In the genomic region with DNA sequence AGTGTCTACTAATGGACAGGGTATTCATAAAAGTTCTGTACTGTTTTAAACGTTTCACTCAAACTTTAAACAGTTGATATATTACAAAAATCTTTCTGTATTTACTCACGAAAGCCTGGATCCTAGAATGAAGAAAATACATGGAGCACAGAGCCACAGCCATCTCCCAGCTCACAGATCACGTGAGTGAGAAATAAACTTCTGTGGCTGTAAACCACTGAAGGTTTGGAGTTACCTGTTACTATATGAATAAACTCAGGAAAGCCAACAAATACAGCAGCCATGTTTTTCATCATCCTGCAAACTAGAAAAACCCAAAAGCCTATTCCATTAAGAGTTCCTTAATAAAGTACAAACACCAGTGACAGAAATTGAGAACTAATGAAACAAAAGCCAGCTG, we compare ENCODE assay signal across 8 cellular contexts. TPM values are rescaled to one million over a fixed set of nuclear protein-coding genes. Genes with fewer than 3 reads are reported as not detected.
DNase-seq lines count a peak whose midpoint lies in the region; ATAC-seq and TF ChIP-seq lines count a peak whose summit lies in the region.

No MANE protein-coding gene starts in this region.

- peak overlapping the region; percentile 92 for H3K9ac ChIP-seq in OCI-LY1 (ENCODE audit: low read length)
- peak overlapping the region; percentile 90 for H3K9ac ChIP-seq in endodermal cell (ENCODE audit: extremely low read depth, low read length, poor library complexity, severe bottlenecking)
- H3K9ac ChIP-seq in neural progenitor cell, result peak overlapping the region; percentile 76

- H3K4me1 Mint-ChIP-seq in CD14-positive monocyte, result peaks cover 31% of the 10 kb centered on the region
- H3K4me1 Mint-ChIP-seq in endodermal cell, result peaks cover 22% of the 10 kb centered on the region
- H3K4me1 Mint-ChIP-seq in neural progenitor cell, result peaks cover 29% of the 10 kb centered on the region

- no peak for DNase-seq in CD14-positive monocyte (ENCODE audit: low spot score)
- DNase-seq in endodermal cell, result no peak
- DNase-seq in neural progenitor cell (ENCODE audit: low spot score), result no peak
- DNase-seq in DMS153 treated with DMSO at 0.1 percent for 48 hours (lab: John Stamatoyannopoulos, UW; ENCODE audit: unreplicated experiment), result no peak
- DNase-seq in NCI-H345 (lab: John Stamatoyannopoulos, UW), result no peak
- DNase-seq in posterior vena cava (ENCODE audit: low spot score), result no peak

- H2AFZ ChIP-seq in OCI-LY1 (ENCODE audit: low read length) (no peak overlapping the region), neural progenitor cell (replicated peaks) (no peak overlapping the region)

- H3K27me3 ChIP-seq in OCI-LY1 (ENCODE audit: insufficient read depth, low read length) (no peaks in the 10 kb centered on the region), endodermal cell (ENCODE audit: control insufficient read depth, insufficient read depth, low read length, poor library complexity, severe bottlenecking) (no peaks in the 10 kb centered on the region), neural progenitor cell (no peaks in the 10 kb centered on the region)

- H3K9me2 ChIP-seq in OCI-LY1 (ENCODE audit: low read depth, low read length), result no peaks in the 10 kb centered on the region

- H3K79me2 ChIP-seq in OCI-LY1 (ENCODE audit: insufficient read depth, low read length) (peaks cover 42% of the 10 kb centered on the region), neural progenitor cell (ENCODE audit: low read depth) (peaks cover 77% of the 10 kb centered on the region)

- H3K36me3 ChIP-seq in OCI-LY1 (ENCODE audit: insufficient read depth, low read length) (no peaks in the 10 kb centered on the region; the same call in 1 of the 2 replicates), endodermal cell (ENCODE audit: control insufficient read depth, insufficient read depth, low read length) (peaks cover 17% of the 10 kb centered on the region), neural progenitor cell (no peaks in the 10 kb centered on the region)

- WGBS in endodermal cell (ENCODE audit: insufficient coverage in 1 of 2, insufficient read length in 1 of 2), 2 experiments, result 51% methylated on average over 3 of the region's 3 CpGs; no CpG with 5 or more reads in 1 of the 2 experiments

- H3K9me3 ChIP-seq in OCI-LY1 (ENCODE audit: low read length), result no peaks in the 10 kb centered on the region
- no peaks in the 10 kb centered on the region for H3K9me3 ChIP-seq in endodermal cell (ENCODE audit: control insufficient read depth, low read length)
- no peaks in the 10 kb centered on the region for H3K9me3 ChIP-seq in neural progenitor cell (ENCODE audit: low read depth)

- H3K27ac Mint-ChIP-seq in CD14-positive monocyte (peak overlapping the region in 6 of 7 donors; percentile 94 to 98 (median 97)), endodermal cell (peak overlapping the region; percentile 98), neural progenitor cell (peak overlapping the region; percentile 98)

- intact Hi-C loops in CD14-positive monocyte (cut with micrococcal nuclease) (loop anchor here (1.0 to 10.0 kb wide), 4 partner anchors 8 to 1150 kb away; partner anchors contain the start of gene HSP90B1 (in 1 of the 2)), posterior vena cava (cut with DNase I) (loop anchor here in 1 of 2 donors (10.0 kb wide), 1 partner anchor 100 kb away; the partner anchor contains the start of gene HCFC2)

- TF ChIP-seq CTCF in CD14-positive monocyte (IDR thresholded peaks at IDR 0.05) (no peak), OCI-LY1 (IDR thresholded peaks at IDR 0.05; ENCODE audit: low read length) (no peak), endodermal cell (conservative IDR thresholded peaks at IDR 0.05) (no peak), neural progenitor cell (IDR thresholded peaks at IDR 0.05) (no peak)

- H3K9me3 Mint-ChIP-seq in CD14-positive monocyte, result peaks cover 0 to 1% (median 0%) of the 10 kb centered on the region in 7 donors
- no peaks in the 10 kb centered on the region for H3K9me3 Mint-ChIP-seq in endodermal cell
- no peaks in the 10 kb centered on the region for H3K9me3 Mint-ChIP-seq in neural progenitor cell

- no peak for ATAC-seq in HG02571 (IDR thresholded peaks at IDR 0.05; ENCODE audit: unreplicated experiment)

- H3K27ac ChIP-seq in OCI-LY1 (ENCODE audit: low read depth, low read length, poor library complexity, severe bottlenecking), result peak overlapping the region; percentile 61
- H3K27ac ChIP-seq in endodermal cell (ENCODE audit: low read depth, low read length), result no peak overlapping the region
- no peak overlapping the region for H3K27ac ChIP-seq in neural progenitor cell

- no peaks in the 10 kb centered on the region for H4K20me1 ChIP-seq in OCI-LY1 (ENCODE audit: insufficient read depth, low read length)
- H4K20me1 ChIP-seq in neural progenitor cell (ENCODE audit: low read depth), result peaks cover 14% of the 10 kb centered on the region

- H3K4me3 Mint-ChIP-seq in CD14-positive monocyte (peak overlapping the region; percentile 93 to 97), endodermal cell (peak overlapping the region; percentile 96), neural progenitor cell (peak overlapping the region; percentile 97)

- H3F3A ChIP-seq in OCI-LY1 (ENCODE audit: insufficient read depth, low read length), result no peaks in the 10 kb centered on the region
- peaks cover 16% of the 10 kb centered on the region for H3F3A ChIP-seq in neural progenitor cell (ENCODE audit: low read depth)

- peaks cover 9 to 12% of the 10 kb centered on the region in 2 donors for H3K36me3 Mint-ChIP-seq in CD14-positive monocyte
- peaks cover 14% of the 10 kb centered on the region for H3K36me3 Mint-ChIP-seq in endodermal cell (ENCODE audit: low read depth)
- peaks cover 7% of the 10 kb centered on the region for H3K36me3 Mint-ChIP-seq in neural progenitor cell

- peak overlapping the region; percentile 71 for H3K4me2 ChIP-seq in OCI-LY1 (ENCODE audit: low read length)
- peak overlapping the region; percentile 85 for H3K4me2 ChIP-seq in neural progenitor cell

- peak overlapping the region; percentile 81 for H3K4me3 ChIP-seq in OCI-LY1 (ENCODE audit: low read depth, low read length, poor library complexity, severe bottlenecking)
- H3K4me3 ChIP-seq in endodermal cell (ENCODE audit: low read length), result peak overlapping the region; percentile 92
- H3K4me3 ChIP-seq in neural progenitor cell, result peak overlapping the region; percentile 78

- H3K4me1 ChIP-seq in OCI-LY1 (ENCODE audit: insufficient read depth, low read length, severe bottlenecking) (peaks cover 20% of the 10 kb centered on the region), endodermal cell (ENCODE audit: control insufficient read depth, insufficient read depth, low read length) (no peaks in the 10 kb centered on the region), neural progenitor cell (peaks cover 16% of the 10 kb centered on the region)

- H3K27me3 Mint-ChIP-seq in CD14-positive monocyte (ENCODE audit: low read depth in 3 of 3) (peaks cover 0 to 2% (median 0%) of the 10 kb centered on the region in 3 donors), endodermal cell (ENCODE audit: insufficient read depth) (no peaks in the 10 kb centered on the region), neural progenitor cell (ENCODE audit: insufficient read depth, low read depth) (peaks cover 3% of the 10 kb centered on the region)

RNA-seq across cellular contexts. Expression of gene TDG, which starts 0.9 kb away (rescaled TPM):
- 10 to 100 TPM; 20.1 to 22.4 TPM for polyA plus RNA-seq in CD14-positive monocyte
- 10 to 100 TPM; 53.4 to 58.1 TPM for total RNA-seq in endodermal cell
- polyA plus RNA-seq in endodermal cell (2013, experiment 1 of 2), result 58.7 TPM
- 58.3 TPM for polyA plus RNA-seq in endodermal cell (2013, experiment 2 of 2)
- 60.2 and 88.1 TPM in 2 replicates for total RNA-seq in neural progenitor cell (ENCODE audit: low replicate concordance)
- total RNA-seq in posterior vena cava, result 10 to 100 TPM; 17.4 to 17.6 TPM

RNA-seq across cellular contexts. Expression of gene HSP90B1, which starts 34.6 kb away (rescaled TPM):
- polyA plus RNA-seq in CD14-positive monocyte, result 100 to 1,000 TPM in 1 of 2 donors, 10 to 100 TPM in 1; 97.9 to 177 TPM
- 1,000 to 10,000 TPM; 1,047 to 1,509 TPM for total RNA-seq in endodermal cell
- polyA plus RNA-seq in endodermal cell (2013, experiment 1 of 2), result 642 TPM
- 723 TPM for polyA plus RNA-seq in endodermal cell (2013, experiment 2 of 2)
- 384 and 588 TPM in 2 replicates for total RNA-seq in neural progenitor cell (ENCODE audit: low replicate concordance)
- 100 to 1,000 TPM; 673 to 848 TPM for total RNA-seq in posterior vena cava
